ENCODE assay signal across 14 cellular contexts in the genomic region with DNA sequence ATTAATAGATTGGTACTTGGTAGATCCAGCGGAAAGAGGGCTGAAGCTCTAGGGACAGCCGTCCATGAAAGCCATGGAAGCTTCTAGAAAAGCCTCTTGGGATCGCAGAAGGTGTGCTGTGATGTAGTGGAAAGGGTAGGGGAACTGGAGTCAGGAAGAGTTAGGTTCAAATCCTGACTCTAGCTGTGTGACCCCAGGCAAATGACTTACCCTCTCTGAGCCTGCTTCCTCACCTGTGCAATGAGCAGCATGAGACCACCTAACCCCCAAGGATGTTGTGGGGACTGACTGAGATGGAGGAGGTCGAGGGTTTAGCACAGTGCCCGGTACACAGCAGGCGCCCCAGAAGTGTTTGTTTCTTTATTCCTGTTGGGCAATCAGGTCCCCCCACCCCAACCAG. TPM values are rescaled to one million over a fixed set of nuclear protein-coding genes. Genes with fewer than 3 reads are reported as not detected.
DNase-seq lines count a peak whose midpoint lies in the region; ATAC-seq and TF ChIP-seq lines count a peak whose summit lies in the region.
"Had no signal": no experiment of that assay in that cellular context is flagged by ENCODE, and none has a peak within 500 bp of the region (broad histone marks: within the 10 kb centered on the region; RNA-seq: fewer than 3 reads in every experiment).

No MANE protein-coding gene starts in this region.

- no peaks in the 10 kb centered on the region for H3K27me3 Mint-ChIP-seq in MCF 10A (ENCODE audit: insufficient read depth, unreplicated experiment)
- H3K27me3 Mint-ChIP-seq in WTC11 (ENCODE audit: low read depth): peaks cover 9% of the 10 kb centered on the region; the same call in 1 of the 2 replicates
- peaks cover 8% of the 10 kb centered on the region for H3K27me3 Mint-ChIP-seq in glutamatergic neuron (ENCODE audit: unreplicated experiment)

- H3K9me3 ChIP-seq in breast epithelium (no peaks in the 10 kb centered on the region), BE2C (no peaks in the 10 kb centered on the region)
- H3K9me3 ChIP-seq: esophagus muscularis mucosa had no signal

- no peaks in the 10 kb centered on the region for H3K36me3 ChIP-seq in breast epithelium
- no peaks in the 10 kb centered on the region for H3K36me3 ChIP-seq in BE2C

- no peak for TF ChIP-seq POLR2A in breast epithelium (IDR thresholded peaks at IDR 0.05)

- peaks cover 7% of the 10 kb centered on the region in 2 donors for H3K4me1 ChIP-seq in breast epithelium
- H3K4me1 ChIP-seq in BE2C: no peaks in the 10 kb centered on the region

- POLR2A ChIA-PET in MCF 10A (lab: Yijun Ruan, JAX): interaction anchor here (1.0 to 8.4 kb wide), 6 partner anchors 10 to 176 kb away, joined by 3 to 98 read pairs (median 22); partner anchors contain the start of genes B3GAT3, EEF1G, MTA2 and TMEM179B
- POLR2A ChIA-PET in WTC11 (lab: Charles Lee): interaction anchor here (0.6 to 3.7 kb wide), 2 partner anchors 19 to 175 kb away, joined by 4 to 21 read pairs; partner anchors contain the start of gene TUT1

- intact Hi-C loops in MCF 10A (cut with micrococcal nuclease): loop anchor here (5.0 kb wide), 2 partner anchors 37 to 38 kb away; partner anchors contain the start of genes EEF1G and GANAB
- intact Hi-C loops in breast epithelium (cut with DNase I; ENCODE audit: low total_unique reads): no loop called here

- ATAC-seq in WTC11 (no peak), GM18867 (IDR thresholded peaks at IDR 0.05; ENCODE audit: unreplicated experiment) (no peak)

- CTCF ChIA-PET in MCF 10A (lab: Yijun Ruan, JAX) (interaction anchor here (0.6 to 4.2 kb wide), 5 partner anchors 18 to 502 kb away, joined by 3 to 39 read pairs (median 3); partner anchors contain the start of gene TUT1), WTC11 (lab: Charles Lee) (interaction anchor here (0.6 to 3.7 kb wide), 10 partner anchors 9 to 186 kb away, joined by 3 to 51 read pairs (median 11); partner anchors contain the start of genes B3GAT3, BSCL2, C11orf98 and CSKMT)

- H3K4me1 Mint-ChIP-seq in MCF 10A (ENCODE audit: insufficient read depth, unreplicated experiment) (peaks cover 17% of the 10 kb centered on the region), WTC11 (peaks cover 41% of the 10 kb centered on the region), glutamatergic neuron (ENCODE audit: low read depth, unreplicated experiment) (peaks cover 4% of the 10 kb centered on the region)

- TF ChIP-seq CTCF in MCF 10A (IDR thresholded peaks at IDR 0.05; ENCODE audit: unreplicated experiment) (no peak), breast epithelium (IDR thresholded peaks at IDR 0.05) (no peak), WTC11 (IDR thresholded peaks at IDR 0.05) (no peak), glutamatergic neuron (IDR thresholded peaks at IDR 0.05; ENCODE audit: partially characterized antibody, unreplicated experiment) (no peak), BE2C (IDR thresholded peaks at IDR 0.05; ENCODE audit: low read depth, low read length) (no peak)

- peak overlapping the region in 1 of 3 donors; percentile 85 for H3K4me3 ChIP-seq in breast epithelium
- no peak overlapping the region for H3K4me3 ChIP-seq in BE2C (ENCODE audit: low read depth, low read length)

- H3K9me3 Mint-ChIP-seq in MCF 10A (ENCODE audit: unreplicated experiment) (no peaks in the 10 kb centered on the region), WTC11 (no peaks in the 10 kb centered on the region), glutamatergic neuron (ENCODE audit: unreplicated experiment) (peaks cover 7% of the 10 kb centered on the region)

- H3K36me3 Mint-ChIP-seq in MCF 10A (ENCODE audit: insufficient read depth, unreplicated experiment): peaks cover 36% of the 10 kb centered on the region
- H3K36me3 Mint-ChIP-seq in WTC11: no peaks in the 10 kb centered on the region
- no peaks in the 10 kb centered on the region for H3K36me3 Mint-ChIP-seq in glutamatergic neuron (ENCODE audit: unreplicated experiment)

- peak overlapping the region; percentile 53 for H3K27ac Mint-ChIP-seq in MCF 10A (ENCODE audit: low read depth, unreplicated experiment)
- no peak overlapping the region for H3K27ac Mint-ChIP-seq in WTC11
- H3K27ac Mint-ChIP-seq in glutamatergic neuron (ENCODE audit: unreplicated experiment): no peak overlapping the region

- peak overlapping the region in 1 of 2 donors; percentile 99 for H3K27ac ChIP-seq in breast epithelium

- DNase-seq in MCF 10A (ENCODE audit: unreplicated experiment) (no peak), breast epithelium (ENCODE audit: low spot score in 2 of 2) (no peak), WTC11 (ENCODE audit: low spot score) (no peak), glutamatergic neuron (no peak), BE2C (no peak), DMS53 treated with DMSO at 0.1 percent for 48 hours (lab: John Stamatoyannopoulos, UW; ENCODE audit: unreplicated experiment) (no peak), medulla oblongata (ENCODE audit: extremely low spot score) (no peak)
- DNase-seq: activated effector memory CD4-positive, alpha-beta T cell treated with anti-CD3 and anti-CD28 coated beads, Interleukin-2, amount 50 U/mL, for 16 hours; AML-193; mammary epithelial cell; NCI-H524 treated with DMSO at 0.1 percent for 48 hours; SHP77 had no signal

- H3K27me3 ChIP-seq in breast epithelium (no peaks in the 10 kb centered on the region), BE2C (no peaks in the 10 kb centered on the region)
- H3K27me3 ChIP-seq: esophagus muscularis mucosa had no signal

- peak overlapping the region; percentile 90 for H3K4me3 Mint-ChIP-seq in MCF 10A (ENCODE audit: unreplicated experiment)
- H3K4me3 Mint-ChIP-seq in WTC11: peak overlapping the region; percentile 95
- peak overlapping the region; percentile 20 for H3K4me3 Mint-ChIP-seq in glutamatergic neuron (ENCODE audit: unreplicated experiment)

- BruUV-seq in MCF 10A (replicated peaks; lab: Mats Ljungman, UMichigan): no TSS peak

TF ChIP-seq in WTC11, 78 proteins besides CTCF, POLR2A, EP300 and RAD21 (continues in another document):
- TF ChIP-seq PREB (CRISPR knock-in tag; IDR thresholded peaks at IDR 0.05; ENCODE audit: borderline replicate concordance): no peak
- no peak for TF ChIP-seq JUN (CRISPR knock-in tag; IDR thresholded peaks at IDR 0.05)
- no peak for TF ChIP-seq AR (CRISPR knock-in tag; IDR thresholded peaks at IDR 0.05)

RNA-seq across cellular contexts. Expression of gene EML3, which starts 2.2 kb away (rescaled TPM):
- total RNA-seq in MCF 10A (2022) (33.9 and 43.7 TPM in 2 replicates), breast epithelium (10 to 100 TPM; 34.7 to 58.7 (median 35.7) TPM), WTC11 (2021) (45.5 to 54.7 TPM (median 51.1 TPM) in 3 replicates), glutamatergic neuron (ENCODE audit: unreplicated experiment) (26.7 TPM)
- polyA plus RNA-seq in BE2C (2012; ENCODE audit: insufficient read depth, insufficient read length, low read depth): 33.4 TPM

RNA-seq across cellular contexts. Expression of gene ROM1, which starts 2.7 kb away (rescaled TPM):
- total RNA-seq in MCF 10A (2022) (2.5 and 2.9 TPM in 2 replicates), breast epithelium (10 to 100 TPM in 2 of 3 donors, 1 to 10 TPM in 1; 8.5 to 11.5 (median 11.0) TPM), WTC11 (2021) (0.78 to 1.6 TPM (median 0.94 TPM) in 3 replicates), glutamatergic neuron (ENCODE audit: unreplicated experiment) (1.3 TPM)
- polyA plus RNA-seq in BE2C (2012; ENCODE audit: insufficient read depth, insufficient read length, low read depth): 3.5 TPM

RNA-seq across cellular contexts. Expression of gene MTA2, which starts 8.7 kb away (rescaled TPM):
- 139 and 176 TPM in 2 replicates for total RNA-seq in MCF 10A (2022)
- 10 to 100 TPM; 61.3 to 92.8 (median 85.5) TPM for total RNA-seq in breast epithelium
- 101 to 115 TPM (median 103 TPM) in 3 replicates for total RNA-seq in WTC11 (2021)
- 172 TPM for total RNA-seq in glutamatergic neuron (ENCODE audit: unreplicated experiment)
- polyA plus RNA-seq in BE2C (2012; ENCODE audit: insufficient read depth, insufficient read length, low read depth): 83.3 TPM

RNA-seq across cellular contexts. Expression of gene B3GAT3, which starts 11.4 kb away (rescaled TPM):
- 40.1 and 42.4 TPM in 2 replicates for total RNA-seq in MCF 10A (2022)
- 10 to 100 TPM; 19.0 to 38.0 (median 29.6) TPM for total RNA-seq in breast epithelium
- 41.2 to 43.9 TPM (median 43.3 TPM) in 3 replicates for total RNA-seq in WTC11 (2021)
- total RNA-seq in glutamatergic neuron (ENCODE audit: unreplicated experiment): 71.6 TPM
- 50.8 TPM for polyA plus RNA-seq in BE2C (2012; ENCODE audit: insufficient read depth, insufficient read length, low read depth)

RNA-seq across cellular contexts. Expression of gene TUT1, which starts 19.1 kb away (rescaled TPM):
- total RNA-seq in MCF 10A (2022) (26.0 and 28.3 TPM in 2 replicates), breast epithelium (10 to 100 TPM in 2 of 3 donors, 1 to 10 TPM in 1; 7.7 to 12.1 (median 10.7) TPM), WTC11 (2021) (35.3 to 40.0 TPM (median 37.3 TPM) in 3 replicates), glutamatergic neuron (ENCODE audit: unreplicated experiment) (29.7 TPM)
- polyA plus RNA-seq in BE2C (2012; ENCODE audit: insufficient read depth, insufficient read length, low read depth): 61.8 TPM

Comparison
In these comparisons a context has a peak if more than half of its experiments do, and no peak if none do; other contexts are left out.
1. H3K4me3 Mint-ChIP-seq: peak in every context shown above with its lines; median percentile 95 in WTC11; 90 in MCF 10A; 20 in glutamatergic neuron.